1 cellular context compared by ENCODE assay signal in genomic region chr6:45454008-45454911, GRCh38.
A peak's percentile ranks its signal among the peaks of the same experiment; 100 is the strongest.
TF ChIP-seq lines count a peak whose summit lies in the region.

No MANE protein-coding gene starts in this region.

TF ChIP-seq in HEK293, 187 proteins besides CTCF, POLR2A, EP300 and RAD21 (continued from another document):
- TF ChIP-seq, protein P1, sequence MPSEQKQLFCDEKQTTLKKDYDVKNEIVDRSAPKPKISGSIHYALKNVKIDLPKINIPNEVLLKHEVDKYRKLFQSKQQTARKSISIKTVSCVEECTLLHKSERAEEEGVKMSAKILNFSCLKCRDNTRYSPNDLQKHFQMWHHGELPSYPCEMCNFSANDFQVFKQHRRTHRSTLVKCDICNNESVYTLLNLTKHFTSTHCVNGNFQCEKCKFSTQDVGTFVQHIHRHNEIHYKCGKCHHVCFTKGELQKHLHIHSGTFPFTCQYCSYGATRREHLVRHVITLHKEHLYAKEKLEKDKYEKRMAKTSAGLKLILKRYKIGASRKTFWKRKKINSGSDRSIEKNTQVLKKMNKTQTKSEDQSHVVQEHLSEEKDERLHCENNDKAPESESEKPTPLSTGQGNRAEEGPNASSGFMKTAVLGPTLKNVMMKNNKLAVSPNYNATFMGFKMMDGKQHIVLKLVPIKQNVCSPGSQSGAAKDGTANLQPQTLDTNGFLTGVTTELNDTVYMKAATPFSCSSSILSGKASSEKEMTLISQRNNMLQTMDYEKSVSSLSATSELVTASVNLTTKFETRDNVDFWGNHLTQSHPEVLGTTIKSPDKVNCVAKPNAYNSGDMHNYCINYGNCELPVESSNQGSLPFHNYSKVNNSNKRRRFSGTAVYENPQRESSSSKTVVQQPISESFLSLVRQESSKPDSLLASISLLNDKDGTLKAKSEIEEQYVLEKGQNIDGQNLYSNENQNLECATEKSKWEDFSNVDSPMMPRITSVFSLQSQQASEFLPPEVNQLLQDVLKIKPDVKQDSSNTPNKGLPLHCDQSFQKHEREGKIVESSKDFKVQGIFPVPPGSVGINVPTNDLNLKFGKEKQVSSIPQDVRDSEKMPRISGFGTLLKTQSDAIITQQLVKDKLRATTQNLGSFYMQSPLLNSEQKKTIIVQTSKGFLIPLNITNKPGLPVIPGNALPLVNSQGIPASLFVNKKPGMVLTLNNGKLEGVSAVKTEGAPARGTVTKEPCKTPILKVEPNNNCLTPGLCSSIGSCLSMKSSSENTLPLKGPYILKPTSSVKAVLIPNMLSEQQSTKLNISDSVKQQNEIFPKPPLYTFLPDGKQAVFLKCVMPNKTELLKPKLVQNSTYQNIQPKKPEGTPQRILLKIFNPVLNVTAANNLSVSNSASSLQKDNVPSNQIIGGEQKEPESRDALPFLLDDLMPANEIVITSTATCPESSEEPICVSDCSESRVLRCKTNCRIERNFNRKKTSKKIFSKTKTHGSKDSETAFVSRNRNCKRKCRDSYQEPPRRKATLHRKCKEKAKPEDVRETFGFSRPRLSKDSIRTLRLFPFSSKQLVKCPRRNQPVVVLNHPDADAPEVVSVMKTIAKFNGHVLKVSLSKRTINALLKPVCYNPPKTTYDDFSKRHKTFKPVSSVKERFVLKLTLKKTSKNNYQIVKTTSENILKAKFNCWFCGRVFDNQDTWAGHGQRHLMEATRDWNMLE (tag by site-specific recombination; conservative IDR thresholded peaks at IDR 0.05; ENCODE audit: low read depth) = peak; percentile 18; the same call in 1 of the 2 replicates
- TF ChIP-seq ZNF335 (tag by site-specific recombination; conservative IDR thresholded peaks at IDR 0.05) (peak; percentile 38; the same call in 1 of the 2 replicates), ZNF184 (tag by site-specific recombination; IDR thresholded peaks at IDR 0.05) (0 out of 2 replicates have a peak, but pooled peaks have one; percentile 11), ZEB2 (tag by site-specific recombination; IDR thresholded peaks at IDR 0.05) (peak; percentile 62), GFI1B (tag by site-specific recombination; IDR thresholded peaks at IDR 0.05) (peak; percentile 15; the same call in 1 of the 2 replicates), ZBTB44 (tag by site-specific recombination; IDR thresholded peaks at IDR 0.05) (no peak), ZNF157 (tag by site-specific recombination; IDR thresholded peaks at IDR 0.05) (no peak), ZNF624 (tag by site-specific recombination; IDR thresholded peaks at IDR 0.05) (no peak), SP7 (tag by site-specific recombination; IDR thresholded peaks at IDR 0.05) (peak; percentile 73), ZNF354C (tag by site-specific recombination; IDR thresholded peaks at IDR 0.05; ENCODE audit: borderline replicate concordance, low read depth) (no peak), ZNF266 (tag by site-specific recombination; IDR thresholded peaks at IDR 0.05; ENCODE audit: low read depth) (no peak), MYNN (tag by site-specific recombination; IDR thresholded peaks at IDR 0.05; ENCODE audit: borderline replicate concordance) (no peak), ZBTB17 (tag by site-specific recombination; IDR thresholded peaks at IDR 0.05) (0 out of 2 replicates have a peak, but pooled peaks have one; percentile 14), FEZF1 (tag by site-specific recombination; IDR thresholded peaks at IDR 0.05) (peak; percentile 28; the same call in 1 of the 2 replicates), RBAK (tag by site-specific recombination; IDR thresholded peaks at IDR 0.05) (no peak), ZNF830 (tag by site-specific recombination; IDR thresholded peaks at IDR 0.05; ENCODE audit: low read depth) (no peak), ZNF670 (tag by site-specific recombination; IDR thresholded peaks at IDR 0.05; ENCODE audit: low read depth) (no peak), ZSCAN16 (tag by site-specific recombination; IDR thresholded peaks at IDR 0.05) (no peak), ZNF529 (tag by site-specific recombination; IDR thresholded peaks at IDR 0.05; ENCODE audit: insufficient replicate concordance) (no peak), ZNF366 (tag by site-specific recombination; conservative IDR thresholded peaks at IDR 0.05) (peak; percentile 69), ZNF132 (tag by site-specific recombination; IDR thresholded peaks at IDR 0.05; ENCODE audit: borderline replicate concordance) (no peak), KLF16 (tag by site-specific recombination; IDR thresholded peaks at IDR 0.05) (no peak), YY2 (tag by site-specific recombination; IDR thresholded peaks at IDR 0.05) (no peak), PRDM1 (tag by site-specific recombination; IDR thresholded peaks at IDR 0.05) (peak; percentile 85), REPIN1 (tag by site-specific recombination; IDR thresholded peaks at IDR 0.05; ENCODE audit: low read depth) (no peak), ZNF621 (tag by site-specific recombination; IDR thresholded peaks at IDR 0.05) (no peak), ZNF664 (tag by site-specific recombination; IDR thresholded peaks at IDR 0.05) (no peak), GLI4 (tag by site-specific recombination; IDR thresholded peaks at IDR 0.05) (no peak), ZNF692 (tag by site-specific recombination; IDR thresholded peaks at IDR 0.05) (no peak), HOXD13 (CRISPR knock-in tag; IDR thresholded peaks at IDR 0.05; ENCODE audit: borderline replicate concordance) (0 out of 2 replicates have a peak, but pooled peaks have one; percentile 35)
- TF ChIP-seq, protein P2, sequence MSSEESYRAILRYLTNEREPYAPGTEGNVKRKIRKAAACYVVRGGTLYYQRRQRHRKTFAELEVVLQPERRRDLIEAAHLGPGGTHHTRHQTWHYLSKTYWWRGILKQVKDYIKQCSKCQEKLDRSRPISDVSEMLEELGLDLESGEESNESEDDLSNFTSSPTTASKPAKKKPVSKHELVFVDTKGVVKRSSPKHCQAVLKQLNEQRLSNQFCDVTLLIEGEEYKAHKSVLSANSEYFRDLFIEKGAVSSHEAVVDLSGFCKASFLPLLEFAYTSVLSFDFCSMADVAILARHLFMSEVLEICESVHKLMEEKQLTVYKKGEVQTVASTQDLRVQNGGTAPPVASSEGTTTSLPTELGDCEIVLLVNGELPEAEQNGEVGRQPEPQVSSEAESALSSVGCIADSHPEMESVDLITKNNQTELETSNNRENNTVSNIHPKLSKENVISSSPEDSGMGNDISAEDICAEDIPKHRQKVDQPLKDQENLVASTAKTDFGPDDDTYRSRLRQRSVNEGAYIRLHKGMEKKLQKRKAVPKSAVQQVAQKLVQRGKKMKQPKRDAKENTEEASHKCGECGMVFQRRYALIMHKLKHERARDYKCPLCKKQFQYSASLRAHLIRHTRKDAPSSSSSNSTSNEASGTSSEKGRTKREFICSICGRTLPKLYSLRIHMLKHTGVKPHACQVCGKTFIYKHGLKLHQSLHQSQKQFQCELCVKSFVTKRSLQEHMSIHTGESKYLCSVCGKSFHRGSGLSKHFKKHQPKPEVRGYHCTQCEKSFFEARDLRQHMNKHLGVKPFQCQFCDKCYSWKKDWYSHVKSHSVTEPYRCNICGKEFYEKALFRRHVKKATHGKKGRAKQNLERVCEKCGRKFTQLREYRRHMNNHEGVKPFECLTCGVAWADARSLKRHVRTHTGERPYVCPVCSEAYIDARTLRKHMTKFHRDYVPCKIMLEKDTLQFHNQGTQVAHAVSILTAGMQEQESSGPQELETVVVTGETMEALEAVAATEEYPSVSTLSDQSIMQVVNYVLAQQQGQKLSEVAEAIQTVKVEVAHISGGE (tag by site-specific recombination; conservative IDR thresholded peaks at IDR 0.05; ENCODE audit: low read depth) = no peak
- TF ChIP-seq, protein P3, sequence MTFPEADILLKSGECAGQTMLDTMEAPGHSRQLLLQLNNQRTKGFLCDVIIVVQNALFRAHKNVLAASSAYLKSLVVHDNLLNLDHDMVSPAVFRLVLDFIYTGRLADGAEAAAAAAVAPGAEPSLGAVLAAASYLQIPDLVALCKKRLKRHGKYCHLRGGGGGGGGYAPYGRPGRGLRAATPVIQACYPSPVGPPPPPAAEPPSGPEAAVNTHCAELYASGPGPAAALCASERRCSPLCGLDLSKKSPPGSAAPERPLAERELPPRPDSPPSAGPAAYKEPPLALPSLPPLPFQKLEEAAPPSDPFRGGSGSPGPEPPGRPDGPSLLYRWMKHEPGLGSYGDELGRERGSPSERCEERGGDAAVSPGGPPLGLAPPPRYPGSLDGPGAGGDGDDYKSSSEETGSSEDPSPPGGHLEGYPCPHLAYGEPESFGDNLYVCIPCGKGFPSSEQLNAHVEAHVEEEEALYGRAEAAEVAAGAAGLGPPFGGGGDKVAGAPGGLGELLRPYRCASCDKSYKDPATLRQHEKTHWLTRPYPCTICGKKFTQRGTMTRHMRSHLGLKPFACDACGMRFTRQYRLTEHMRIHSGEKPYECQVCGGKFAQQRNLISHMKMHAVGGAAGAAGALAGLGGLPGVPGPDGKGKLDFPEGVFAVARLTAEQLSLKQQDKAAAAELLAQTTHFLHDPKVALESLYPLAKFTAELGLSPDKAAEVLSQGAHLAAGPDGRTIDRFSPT (tag by site-specific recombination; IDR thresholded peaks at IDR 0.05) = 0 out of 2 replicates have a peak, but pooled peaks have one; percentile 16
- TF ChIP-seq, protein P4, sequence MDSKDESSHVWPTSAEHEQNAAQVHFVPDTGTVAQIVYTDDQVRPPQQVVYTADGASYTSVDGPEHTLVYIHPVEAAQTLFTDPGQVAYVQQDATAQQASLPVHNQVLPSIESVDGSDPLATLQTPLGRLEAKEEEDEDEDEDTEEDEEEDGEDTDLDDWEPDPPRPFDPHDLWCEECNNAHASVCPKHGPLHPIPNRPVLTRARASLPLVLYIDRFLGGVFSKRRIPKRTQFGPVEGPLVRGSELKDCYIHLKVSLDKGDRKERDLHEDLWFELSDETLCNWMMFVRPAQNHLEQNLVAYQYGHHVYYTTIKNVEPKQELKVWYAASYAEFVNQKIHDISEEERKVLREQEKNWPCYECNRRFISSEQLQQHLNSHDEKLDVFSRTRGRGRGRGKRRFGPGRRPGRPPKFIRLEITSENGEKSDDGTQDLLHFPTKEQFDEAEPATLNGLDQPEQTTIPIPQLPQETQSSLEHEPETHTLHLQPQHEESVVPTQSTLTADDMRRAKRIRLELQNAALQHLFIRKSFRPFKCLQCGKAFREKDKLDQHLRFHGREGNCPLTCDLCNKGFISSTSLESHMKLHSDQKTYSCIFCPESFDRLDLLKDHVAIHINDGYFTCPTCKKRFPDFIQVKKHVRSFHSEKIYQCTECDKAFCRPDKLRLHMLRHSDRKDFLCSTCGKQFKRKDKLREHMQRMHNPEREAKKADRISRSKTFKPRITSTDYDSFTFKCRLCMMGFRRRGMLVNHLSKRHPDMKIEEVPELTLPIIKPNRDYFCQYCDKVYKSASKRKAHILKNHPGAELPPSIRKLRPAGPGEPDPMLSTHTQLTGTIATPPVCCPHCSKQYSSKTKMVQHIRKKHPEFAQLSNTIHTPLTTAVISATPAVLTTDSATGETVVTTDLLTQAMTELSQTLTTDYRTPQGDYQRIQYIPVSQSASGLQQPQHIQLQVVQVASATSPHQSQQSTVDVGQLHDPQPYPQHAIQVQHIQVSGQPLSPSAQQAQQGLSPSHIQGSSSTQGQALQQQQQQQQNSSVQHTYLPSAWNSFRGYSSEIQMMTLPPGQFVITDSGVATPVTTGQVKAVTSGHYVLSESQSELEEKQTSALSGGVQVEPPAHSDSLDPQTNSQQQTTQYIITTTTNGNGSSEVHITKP (tag by site-specific recombination; IDR thresholded peaks at IDR 0.05) = peak; percentile 88
- TF ChIP-seq, protein P5, sequence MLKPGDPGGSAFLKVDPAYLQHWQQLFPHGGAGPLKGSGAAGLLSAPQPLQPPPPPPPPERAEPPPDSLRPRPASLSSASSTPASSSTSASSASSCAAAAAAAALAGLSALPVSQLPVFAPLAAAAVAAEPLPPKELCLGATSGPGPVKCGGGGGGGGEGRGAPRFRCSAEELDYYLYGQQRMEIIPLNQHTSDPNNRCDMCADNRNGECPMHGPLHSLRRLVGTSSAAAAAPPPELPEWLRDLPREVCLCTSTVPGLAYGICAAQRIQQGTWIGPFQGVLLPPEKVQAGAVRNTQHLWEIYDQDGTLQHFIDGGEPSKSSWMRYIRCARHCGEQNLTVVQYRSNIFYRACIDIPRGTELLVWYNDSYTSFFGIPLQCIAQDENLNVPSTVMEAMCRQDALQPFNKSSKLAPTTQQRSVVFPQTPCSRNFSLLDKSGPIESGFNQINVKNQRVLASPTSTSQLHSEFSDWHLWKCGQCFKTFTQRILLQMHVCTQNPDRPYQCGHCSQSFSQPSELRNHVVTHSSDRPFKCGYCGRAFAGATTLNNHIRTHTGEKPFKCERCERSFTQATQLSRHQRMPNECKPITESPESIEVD (tag by site-specific recombination; IDR thresholded peaks at IDR 0.05) = peak; percentile 86
